8 cellular contexts compared by ENCODE assay signal in the genomic region with DNA sequence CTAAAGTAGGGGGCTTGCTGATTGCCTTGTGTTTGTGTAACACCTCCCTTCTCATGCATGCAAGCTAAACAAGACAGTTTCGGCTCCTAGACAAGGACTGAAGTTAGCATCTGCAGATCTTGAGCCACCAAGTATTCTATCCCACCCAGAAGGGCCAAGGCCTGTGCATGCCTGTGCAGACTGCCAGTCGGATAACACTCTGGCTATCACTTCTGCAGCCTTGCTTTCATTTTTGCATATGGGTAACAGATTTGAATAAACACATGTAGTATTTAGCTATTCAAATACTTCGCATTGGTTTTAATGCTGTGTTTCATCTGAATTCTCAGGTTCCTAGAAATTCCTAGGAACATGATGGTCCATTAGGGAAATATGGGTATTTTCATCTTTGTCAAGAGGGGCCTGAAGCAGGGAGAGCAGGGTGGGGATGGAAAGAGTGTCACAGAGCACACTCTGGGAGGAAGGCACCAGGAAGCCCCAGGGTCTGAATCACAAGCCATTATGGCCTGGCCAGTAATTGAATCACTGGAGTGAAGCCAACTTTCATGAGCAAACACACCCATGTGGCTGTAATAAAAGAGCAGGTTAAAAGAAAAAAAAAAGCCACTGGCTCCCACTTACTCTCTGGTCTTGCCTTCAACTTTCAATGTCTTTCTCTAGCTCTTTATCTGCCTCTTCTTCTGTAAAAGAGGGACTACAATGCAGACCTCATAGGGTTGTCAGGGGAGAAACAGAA. TPM values are rescaled to one million over a fixed set of nuclear protein-coding genes. Genes with fewer than 3 reads are reported as not detected.
DNase-seq lines count a peak whose midpoint lies in the region; TF ChIP-seq lines count a peak whose summit lies in the region.

No MANE protein-coding gene starts in this region.

- in situ Hi-C loops in G401 (cut with HindIII; ENCODE audit: low sequenced_read_pairs): no loop called here

- DNase-seq in BJ (ENCODE audit: low read depth): peak; percentile 71
- DNase-seq in MG63: peak; percentile 71
- DNase-seq in SJSA1 (ENCODE audit: low read depth in 1 of 2, low spot score in 2 of 2): peak; percentile 74 to 79
- peak; percentile 67 for DNase-seq in hepatocyte (ENCODE audit: low spot score)
- DNase-seq in stimulated activated CD4-positive, alpha-beta T cell treated with anti-CD3 and anti-CD28 coated beads, Interleukin-15, amount 100 ng/mL, for 24 hours: no peak
- no peak for DNase-seq in activated naive CD4-positive, alpha-beta T cell (lab: John Stamatoyannopoulos, UW)
- no peak for DNase-seq in SIG-M5 treated with dmso at 0.1 percent for 504 hours (lab: John Stamatoyannopoulos, UW; ENCODE audit: unreplicated experiment)
- no peak for DNase-seq in G401 (ENCODE audit: low spot score)

- H3K9me3 ChIP-seq in MG63 (no peaks in the 10 kb centered on the region), SJSA1 (replicated peaks) (no peaks in the 10 kb centered on the region), hepatocyte (ENCODE audit: low read depth) (no peaks in the 10 kb centered on the region)

- no peaks in the 10 kb centered on the region for H4K20me1 ChIP-seq in hepatocyte (ENCODE audit: insufficient read depth, poor library complexity, severe bottlenecking)

- H3K36me3 ChIP-seq in BJ (ENCODE audit: control insufficient read depth, insufficient read depth, low read length) (no peaks in the 10 kb centered on the region), MG63 (peaks cover 14% of the 10 kb centered on the region), SJSA1 (peaks cover 12% of the 10 kb centered on the region), hepatocyte (replicated peaks; ENCODE audit: insufficient read depth, low read depth) (no peaks in the 10 kb centered on the region)

- H3K4me1 ChIP-seq in SJSA1 (replicated peaks): peaks cover 52% of the 10 kb centered on the region
- H3K4me1 ChIP-seq in hepatocyte (ENCODE audit: insufficient read depth): peaks cover 38% of the 10 kb centered on the region

- peak overlapping the region; percentile 27 for H3K4me2 ChIP-seq in hepatocyte

- H3K27me3 ChIP-seq in BJ (ENCODE audit: control insufficient read depth, insufficient read depth, low read length): no peaks in the 10 kb centered on the region
- H3K27me3 ChIP-seq in MG63: no peaks in the 10 kb centered on the region
- no peaks in the 10 kb centered on the region for H3K27me3 ChIP-seq in SJSA1 (replicated peaks)
- H3K27me3 ChIP-seq in hepatocyte: no peaks in the 10 kb centered on the region

- no peak for TF ChIP-seq CTCF in BJ (IDR thresholded peaks at IDR 0.05; ENCODE audit: insufficient read depth, low read depth, low read length)
- TF ChIP-seq CTCF in hepatocyte (IDR thresholded peaks at IDR 0.05; ENCODE audit: poor library complexity): no peak

- POLR2A ChIA-PET in BJ (lab: Charles Lee): no interaction called here

- no peaks in the 10 kb centered on the region for H3K9me2 ChIP-seq in hepatocyte (replicated peaks; ENCODE audit: insufficient read depth)

- H3K79me2 ChIP-seq in hepatocyte: peaks cover 14% of the 10 kb centered on the region

- CTCF ChIA-PET in BJ (lab: Yijun Ruan, JAX): interaction anchor here (0.7 to 1.9 kb wide), 4 partner anchors 47 to 1091 kb away, joined by 3 to 4 read pairs (median 4); no protein-coding TSS in a partner anchor

- H3K27ac ChIP-seq in SJSA1: peak overlapping the region; percentile 26; the same call in 1 of the 2 replicates
- H3K27ac ChIP-seq in hepatocyte: peak overlapping the region; percentile 83

- 93% methylated on average over 3 of the region's 3 CpGs for WGBS in hepatocyte (ENCODE audit: low lambda C conversion rate, missing lambda C conversion rate)

- H3K4me3 ChIP-seq in BJ (ENCODE audit: low read depth, low read length) (no peak overlapping the region), MG63 (no peak overlapping the region), SJSA1 (no peak overlapping the region), hepatocyte (no peak overlapping the region)

- no peak overlapping the region for H2AFZ ChIP-seq in hepatocyte

RNA-seq across cellular contexts. Expression of gene GADD45A, which starts 28.2 kb away (rescaled TPM):
- polyA plus RNA-seq in BJ (2011; rRNA removed) (27.4 and 32.1 TPM in 2 replicates), hepatocyte (175 and 178 TPM in 2 replicates)
- polyA minus RNA-seq in BJ (2011; rRNA and poly(A)+ RNA removed): 8.2 and 11.6 TPM in 2 replicates
- 16.5 and 20.5 TPM in 2 replicates for total RNA-seq in MG63 (2014; rRNA removed; shearing (Covaris generic); ENCODE audit: low replicate concordance)
- total RNA-seq in SJSA1 (2014; rRNA removed; shearing (Covaris generic)): 63.1 and 125 TPM in 2 replicates
- total RNA-seq in hepatocyte: 90.5 and 93.1 TPM in 2 replicates
- total RNA-seq in G401 (2014; rRNA removed; shearing (Covaris generic)): 4.6 and 5.5 TPM in 2 replicates

Comparison
In these comparisons a context has a peak if more than half of its experiments do, and no peak if none do; other contexts are left out.
1. DNase-seq: peak in BJ (single experiment), MG63 (single experiment), SJSA1 (2 of 2) and hepatocyte (single experiment); none in stimulated activated CD4-positive, alpha-beta T cell treated with anti-CD3 and anti-CD28 coated beads, Interleukin-15, amount 100 ng/mL, for 24 hours (single experiment), activated naive CD4-positive, alpha-beta T cell (0 of 4), SIG-M5 treated with dmso at 0.1 percent for 504 hours (single experiment) and G401 (single experiment).